ENCODE assay signal across 1 cellular context in genomic region chr7:6260291-6261183, GRCh38.
TF ChIP-seq lines count a peak whose summit lies in the region.

No MANE protein-coding gene starts in this region.

TF ChIP-seq in SK-N-SH, 30 proteins besides CTCF, POLR2A, EP300 and RAD21 (continued from another document):
- TF ChIP-seq MXI1 (IDR thresholded peaks at IDR 0.05; ENCODE audit: low read depth, low read length): no peak
- TF ChIP-seq NRF1 (IDR thresholded peaks at IDR 0.05; ENCODE audit: low read depth, low read length): no peak
- TF ChIP-seq USF2 (IDR thresholded peaks at IDR 0.05; ENCODE audit: borderline replicate concordance, low read depth, low read length): no peak
- TF ChIP-seq GATA2 (CRISPR knock-in tag; IDR thresholded peaks at IDR 0.05): no peak
- no peak for TF ChIP-seq REST (IDR thresholded peaks at IDR 0.05; ENCODE audit: low read depth, low read length)
- no peak for TF ChIP-seq ELF1 (IDR thresholded peaks at IDR 0.05)
- peak; percentile 17; the same call in 1 of the 2 replicates for TF ChIP-seq PBX3 (IDR thresholded peaks at IDR 0.05)
- no peak for TF ChIP-seq FOXM1 (IDR thresholded peaks at IDR 0.05; ENCODE audit: low read depth)
- 0 out of 2 replicates have a peak, but pooled peaks have one; percentile 13 for TF ChIP-seq JUND (IDR thresholded peaks at IDR 0.05)
- TF ChIP-seq YY1 (IDR thresholded peaks at IDR 0.05; ENCODE audit: low read depth): no peak
- no peak for TF ChIP-seq FOSL2 (IDR thresholded peaks at IDR 0.05; ENCODE audit: borderline replicate concordance, low read depth)
- no peak for TF ChIP-seq RFX5 (IDR thresholded peaks at IDR 0.05; ENCODE audit: low read length)
- TF ChIP-seq EZH2phosphoT487 (IDR thresholded peaks at IDR 0.05; ENCODE audit: borderline replicate concordance, low read depth): no peak
- peak; percentile 73 for TF ChIP-seq TCF12 (IDR thresholded peaks at IDR 0.05)
- TF ChIP-seq RCOR1 (IDR thresholded peaks at IDR 0.05; ENCODE audit: low read length): no peak
- TF ChIP-seq MAX (IDR thresholded peaks at IDR 0.05; ENCODE audit: low read depth): no peak
- TF ChIP-seq SMC3 (IDR thresholded peaks at IDR 0.05; ENCODE audit: low read depth, low read length): no peak
- TF ChIP-seq ZBTB33 (IDR thresholded peaks at IDR 0.05; ENCODE audit: borderline replicate concordance, low read depth): no peak
- TF ChIP-seq GABPA (IDR thresholded peaks at IDR 0.05; ENCODE audit: low read depth): 0 out of 2 replicates have a peak, but pooled peaks have one; percentile 16
- no peak for TF ChIP-seq TEAD4 (IDR thresholded peaks at IDR 0.05; ENCODE audit: borderline replicate concordance, insufficient read depth)
- TF ChIP-seq MEF2A (IDR thresholded peaks at IDR 0.05; ENCODE audit: borderline replicate concordance, low read depth): no peak
- TF ChIP-seq POLR2AphosphoS5 (IDR thresholded peaks at IDR 0.05; ENCODE audit: low read depth, low read length): no peak
- TF ChIP-seq SIN3A (IDR thresholded peaks at IDR 0.05; ENCODE audit: borderline replicate concordance, low read depth, low read length): no peak
